24 cellular contexts compared by ENCODE assay signal in the genomic region with DNA sequence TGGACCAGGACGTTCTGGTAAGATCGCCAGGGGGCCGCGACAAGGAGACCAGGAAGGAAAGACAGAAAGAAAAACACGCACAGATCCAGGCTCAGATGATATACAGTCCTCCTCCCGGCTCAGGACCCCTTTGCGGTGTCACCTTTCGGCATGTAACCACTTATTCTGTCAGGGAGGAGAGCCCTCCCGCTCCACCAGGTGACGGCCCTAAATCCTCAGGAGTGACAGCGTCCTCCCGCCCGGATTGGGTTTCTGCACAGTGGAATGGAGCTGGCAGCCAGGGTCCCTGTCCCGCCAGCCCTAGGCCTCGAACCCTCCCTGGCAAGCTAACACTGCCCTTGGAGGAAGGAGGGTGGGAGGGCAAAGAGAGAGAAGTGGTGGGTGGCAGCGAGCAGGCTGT.
"Had no signal": no experiment of that assay in that cellular context is flagged by ENCODE, and none has a peak within 500 bp of the region (broad histone marks: within the 10 kb centered on the region; RNA-seq: fewer than 3 reads in every experiment).

No MANE protein-coding gene starts in this region.

- H3K4me1 ChIP-seq: colonic mucosa, sigmoid colon, stomach, upper lobe of right lung had no signal

- H3K36me3 ChIP-seq: colonic mucosa, sigmoid colon, stomach, thyroid gland, upper lobe of right lung had no signal

- H3K4me3 Mint-ChIP-seq: activated B cell treated with CpG ODN at 0.5 μM for 24 hours; activated CD8-positive, alpha-beta memory T cell treated with anti-CD3 and anti-CD28 coated beads, Interleukin-2, amount 10 ng/mL, durations not matched to agents 7 days and 5 days; activated CD8-positive, alpha-beta T cell treated with anti-CD3 and anti-CD28 coated beads, Interleukin-2, amount 10 ng/mL, durations not matched to agents 7 days and 5 days; activated T-cell treated with anti-CD3 and anti-CD28 coated beads, Interleukin-2, amount 50 U/mL, for 72 hours; naive thymus-derived CD4-positive, alpha-beta T cell; stimulated activated naive B cell treated with anti-CD40 and anti-IgM and Interleukin-4, amounts not matched to agents 10 μg/mL and 1 μg/mL and 100 μg/mL, for 72 hours; T-helper 2 cell treated with Interferon-gamma antibody and Interleukin-4, amounts not matched to agents 5 μg/mL and 100 μg/mL, for 36 hours had no signal

- ATAC-seq: activated CD8-positive, alpha-beta memory T cell treated with anti-CD3 and anti-CD28 coated beads, Interleukin-2, amount 10 ng/mL, durations not matched to agents 7 days and 5 days; activated CD8-positive, alpha-beta T cell treated with anti-CD3 and anti-CD28 coated beads, Interleukin-2, amount 10 ng/mL, durations not matched to agents 7 days and 5 days; activated naive CD4-positive, alpha-beta T cell treated with anti-CD3 and anti-CD28 coated beads, Interleukin-2, amount 50 U/mL, for 72 hours; activated T-cell treated with anti-CD3 and anti-CD28 coated beads, Interleukin-2, amount 50 U/mL, for 72 hours; naive thymus-derived CD4-positive, alpha-beta T cell; stimulated activated naive B cell treated with anti-CD40 and anti-IgM and Interleukin-4, amounts not matched to agents 10 μg/mL and 1 μg/mL and 100 μg/mL, for 72 hours; upper lobe of right lung had no signal

- H3K9me3 Mint-ChIP-seq: activated B cell treated with CpG ODN at 0.5 μM for 24 hours; activated naive CD4-positive, alpha-beta T cell treated with anti-CD3 and anti-CD28 coated beads, Interleukin-2, amount 50 U/mL, for 72 hours; activated T-cell treated with anti-CD3 and anti-CD28 coated beads, Interleukin-2, amount 50 U/mL, for 72 hours; naive thymus-derived CD4-positive, alpha-beta T cell; stimulated activated naive B cell treated with anti-CD40 and anti-IgM and Interleukin-4, amounts not matched to agents 10 μg/mL and 1 μg/mL and 100 μg/mL, for 72 hours; T-helper 2 cell treated with Interferon-gamma antibody and Interleukin-4, amounts not matched to agents 5 μg/mL and 100 μg/mL, for 36 hours had no signal

- H3K27me3 ChIP-seq: colonic mucosa, sigmoid colon, stomach, thyroid gland, upper lobe of right lung had no signal

- H3K36me3 Mint-ChIP-seq: activated CD8-positive, alpha-beta memory T cell treated with anti-CD3 and anti-CD28 coated beads, Interleukin-2, amount 10 ng/mL, durations not matched to agents 7 days and 5 days; activated naive CD4-positive, alpha-beta T cell treated with anti-CD3 and anti-CD28 coated beads, Interleukin-2, amount 50 U/mL, for 72 hours; naive thymus-derived CD4-positive, alpha-beta T cell; stimulated activated naive B cell treated with anti-CD40 and anti-IgM and Interleukin-4, amounts not matched to agents 10 μg/mL and 1 μg/mL and 100 μg/mL, for 72 hours had no signal

- H3K27me3 Mint-ChIP-seq: activated B cell treated with CpG ODN at 0.5 μM for 24 hours; activated CD8-positive, alpha-beta memory T cell treated with anti-CD3 and anti-CD28 coated beads, Interleukin-2, amount 10 ng/mL, durations not matched to agents 7 days and 5 days; naive thymus-derived CD4-positive, alpha-beta T cell; stimulated activated naive B cell treated with anti-CD40 and anti-IgM and Interleukin-4, amounts not matched to agents 10 μg/mL and 1 μg/mL and 100 μg/mL, for 72 hours had no signal

- H3K27ac Mint-ChIP-seq: activated B cell treated with CpG ODN at 0.5 μM for 24 hours; activated CD8-positive, alpha-beta memory T cell treated with anti-CD3 and anti-CD28 coated beads, Interleukin-2, amount 10 ng/mL, durations not matched to agents 7 days and 5 days; activated CD8-positive, alpha-beta T cell treated with anti-CD3 and anti-CD28 coated beads, Interleukin-2, amount 10 ng/mL, durations not matched to agents 7 days and 5 days; activated naive CD4-positive, alpha-beta T cell treated with anti-CD3 and anti-CD28 coated beads, Interleukin-2, amount 50 U/mL, for 72 hours; activated T-cell treated with anti-CD3 and anti-CD28 coated beads, Interleukin-2, amount 50 U/mL, for 72 hours; naive thymus-derived CD4-positive, alpha-beta T cell; stimulated activated naive B cell treated with anti-CD40 and anti-IgM and Interleukin-4, amounts not matched to agents 10 μg/mL and 1 μg/mL and 100 μg/mL, for 72 hours; T-helper 2 cell treated with Interferon-gamma antibody and Interleukin-4, amounts not matched to agents 5 μg/mL and 100 μg/mL, for 36 hours had no signal

- H3K27ac ChIP-seq: colonic mucosa, sigmoid colon, stomach, thyroid gland, upper lobe of right lung had no signal

- H3K9me3 ChIP-seq: colonic mucosa, sigmoid colon, stomach, thyroid gland, upper lobe of right lung had no signal

- H3K4me1 Mint-ChIP-seq: activated B cell treated with CpG ODN at 0.5 μM for 24 hours; activated CD8-positive, alpha-beta memory T cell treated with anti-CD3 and anti-CD28 coated beads, Interleukin-2, amount 10 ng/mL, durations not matched to agents 7 days and 5 days; naive thymus-derived CD4-positive, alpha-beta T cell; stimulated activated naive B cell treated with anti-CD40 and anti-IgM and Interleukin-4, amounts not matched to agents 10 μg/mL and 1 μg/mL and 100 μg/mL, for 72 hours had no signal

- DNase-seq: activated B cell treated with CpG ODN at 0.5 μM for 24 hours; activated CD8-positive, alpha-beta memory T cell treated with anti-CD3 and anti-CD28 coated beads, Interleukin-2, amount 10 ng/mL, durations not matched to agents 7 days and 5 days; activated CD8-positive, alpha-beta T cell treated with anti-CD3 and anti-CD28 coated beads, Interleukin-2, amount 10 ng/mL, durations not matched to agents 7 days and 5 days; activated naive CD4-positive, alpha-beta T cell; activated T-cell treated with anti-CD3 and anti-CD28 coated beads, Interleukin-2, amount 50 U/mL, for 72 hours; colonic mucosa; effector CD8-positive, alpha-beta T cell; glutamatergic neuron; hippocampal formation; left cardiac atrium; mammary epithelial cell; midbrain; naive thymus-derived CD4-positive, alpha-beta T cell; retina; sigmoid colon; small intestine; stimulated activated CD4-positive, alpha-beta T cell treated with anti-CD3 and anti-CD28 coated beads, Interleukin-4, amount 100 ng/mL, for 24 hours; stimulated activated naive B cell treated with anti-CD40 and anti-IgM and Interleukin-4, amounts not matched to agents 10 μg/mL and 1 μg/mL and 100 μg/mL, for 72 hours; stomach; T-helper 1 cell; thyroid gland; upper lobe of right lung had no signal

- H3K4me3 ChIP-seq: colonic mucosa, sigmoid colon, stomach, thyroid gland, upper lobe of right lung had no signal
